Comparison of ENCODE assay signal across 33 cellular contexts in genomic region chr5:166200532-166200931, GRCh38.
DNase-seq lines count a peak whose midpoint lies in the region; ATAC-seq, FAIRE-seq and TF ChIP-seq lines count a peak whose summit lies in the region.
"Had no signal": no experiment of that assay in that cellular context is flagged by ENCODE, and none has a peak within 500 bp of the region (broad histone marks: within the 10 kb centered on the region; RNA-seq: fewer than 3 reads in every experiment).

No MANE protein-coding gene starts in this region.

- TF ChIP-seq CTCF in HepG2 (CRISPR knock-in tag; IDR thresholded peaks at IDR 0.05) (no peak), right lobe of liver (IDR thresholded peaks at IDR 0.05) (no peak), K562 (IDR thresholded peaks at IDR 0.05 in 2 of 3, conservative IDR thresholded peaks at IDR 0.05 in 1 of 3; ENCODE audit: insufficient read depth in 2 of 3, low read depth in 1 of 3, low read length in 3 of 3) (no peak), mucosa of descending colon (IDR thresholded peaks at IDR 0.05) (no peak)

- H4K20me1 ChIP-seq in HepG2 (ENCODE audit: insufficient read depth, low read length) (no peaks in the 10 kb centered on the region), K562 (replicated peaks; ENCODE audit: control insufficient read depth, insufficient read depth, low read length) (no peaks in the 10 kb centered on the region)
- H4K20me1 ChIP-seq: BLaER1; BLaER1 treated with 17β-estradiol and CSF1 and Interleukin-3, amounts not matched to agents 10 nM and 100 nM had no signal

- no peaks in the 10 kb centered on the region for H3K36me3 ChIP-seq in HepG2 (replicated peaks in 1 of 2; ENCODE audit: control insufficient read depth in 1 of 2, insufficient read depth in 2 of 2, low read length in 2 of 2)
- no peaks in the 10 kb centered on the region for H3K36me3 ChIP-seq in right lobe of liver
- no peaks in the 10 kb centered on the region for H3K36me3 ChIP-seq in K562 (ENCODE audit: control insufficient read depth, insufficient read depth, low read length)
- H3K36me3 ChIP-seq in mucosa of descending colon (ENCODE audit: low read depth), result no peaks in the 10 kb centered on the region
- H3K36me3 ChIP-seq: BE2C; BLaER1; BLaER1 treated with 17β-estradiol and CSF1 and Interleukin-3, amounts not matched to agents 10 nM and 100 nM had no signal

- DNase-seq in HepG2 (ENCODE audit: low spot score), result no peak
- DNase-seq in right lobe of liver, result no peak
- DNase-seq in K562 (ENCODE audit: extremely low read depth in 1 of 4, low spot score in 3 of 4), result no peak
- DNase-seq in mucosa of descending colon, result no peak
- no peak for DNase-seq in HT-29 (ENCODE audit: low spot score)
- DNase-seq: 8988T; ACHN; AML-193; BE2C; C1 segment of cervical spinal cord; Caco-2; Calu3; CD4-positive, alpha-beta memory T cell; CD4-positive, alpha-beta T cell; CD4-positive, CD25-positive, alpha-beta regulatory T cell; CD8-positive, alpha-beta memory T cell; CD8-positive, alpha-beta T cell; COR-L47; DMS 273 treated with DMSO at 0.1 percent for 48 hours; DMS153; DMS53; DMS79; DMS79 treated with DMSO at 0.1 percent for 48 hours; DND-41; EL had no signal

- H3K9ac ChIP-seq in HepG2 (ENCODE audit: insufficient read depth, low read depth, low read length) (no peak overlapping the region), K562 (ENCODE audit: insufficient read depth in 1 of 2, low read depth in 2 of 2, low read length in 2 of 2) (no peak overlapping the region)
- H3K9ac ChIP-seq: BLaER1; BLaER1 treated with 17β-estradiol and CSF1 and Interleukin-3, amounts not matched to agents 10 nM and 100 nM had no signal

- H3K9me3 ChIP-seq in HepG2 (ENCODE audit: low read length) (peaks cover 57% of the 10 kb centered on the region), right lobe of liver (no peaks in the 10 kb centered on the region), K562 (replicated peaks; ENCODE audit: control insufficient read depth, insufficient read depth, low read depth, low read length) (0 out of 2 replicates have a peak, but pooled peaks cover 2% of the 10 kb centered on the region), mucosa of descending colon (peaks cover 11% of the 10 kb centered on the region)
- H3K9me3 ChIP-seq: A549; BE2C; BLaER1; BLaER1 treated with 17β-estradiol and CSF1 and Interleukin-3, amounts not matched to agents 10 nM and 100 nM; Caco-2 had no signal

- no peak for ATAC-seq in HepG2
- ATAC-seq in right lobe of liver, result no peak
- ATAC-seq in K562, result no peak
- ATAC-seq in mucosa of descending colon, result no peak
- ATAC-seq: A549; CD8-positive, alpha-beta T cell had no signal

- H3K4me2 ChIP-seq in HepG2 (ENCODE audit: low read depth, low read length) (no peak overlapping the region), K562 (ENCODE audit: insufficient read depth, low read length) (no peak overlapping the region)
- H3K4me2 ChIP-seq: A549; BLaER1; BLaER1 treated with 17β-estradiol and CSF1 and Interleukin-3, amounts not matched to agents 10 nM and 100 nM had no signal

- intact Hi-C loops in HepG2 (cut with micrococcal nuclease; ENCODE audit: unreplicated experiment) (no loop called here), right lobe of liver (cut with DNase I) (no loop called here), K562 (cut with micrococcal nuclease) (no loop called here), mucosa of descending colon (cut with DNase I, micrococcal nuclease) (no loop called here)

- TF ChIP-seq POLR2A in HepG2 (IDR thresholded peaks at IDR 0.05; ENCODE audit: insufficient read depth in 1 of 2, low read depth in 2 of 2, low read length in 2 of 2) (no peak), right lobe of liver (IDR thresholded peaks at IDR 0.05) (no peak), K562 (conservative IDR thresholded peaks at IDR 0.05) (no peak)

- no peaks in the 10 kb centered on the region for H3K9me1 ChIP-seq in K562 (ENCODE audit: control insufficient read depth, insufficient read depth, low read length)

- H3K79me2 ChIP-seq in HepG2 (ENCODE audit: insufficient read depth, low read length) (no peaks in the 10 kb centered on the region), K562 (ENCODE audit: control insufficient read depth, insufficient read depth, low read length) (no peaks in the 10 kb centered on the region)

- WGBS in HepG2 (ENCODE audit: low lambda C conversion rate), result 1% methylated on average over 2 of the region's 2 CpGs
- WGBS in right lobe of liver (ENCODE audit: insufficient coverage, low coverage, low lambda C conversion rate, missing lambda C conversion rate), result 54% methylated on average over 2 of the region's 2 CpGs
- 0% methylated on average over 2 of the region's 2 CpGs for WGBS in K562 (ENCODE audit: insufficient coverage, low coverage, missing lambda C conversion rate)

- H3K4me1 ChIP-seq in HepG2 (ENCODE audit: insufficient read depth, low read length), result no peaks in the 10 kb centered on the region
- no peaks in the 10 kb centered on the region for H3K4me1 ChIP-seq in right lobe of liver
- no peaks in the 10 kb centered on the region for H3K4me1 ChIP-seq in K562 (replicated peaks in 1 of 2; ENCODE audit: control insufficient read depth in 2 of 2, insufficient read depth in 2 of 2, low read length in 2 of 2)
- no peaks in the 10 kb centered on the region for H3K4me1 ChIP-seq in mucosa of descending colon (ENCODE audit: low read depth)
- H3K4me1 ChIP-seq: A549; BE2C; BLaER1; BLaER1 treated with 17β-estradiol and CSF1 and Interleukin-3, amounts not matched to agents 10 nM and 100 nM; Caco-2 had no signal

- POLR2A ChIA-PET in HepG2 (lab: Yijun Ruan, JAX), result no interaction called here
- POLR2A ChIA-PET in K562 (lab: Yijun Ruan, JAX), result no interaction called here

- TF ChIP-seq EP300 in HepG2 (IDR thresholded peaks at IDR 0.05; ENCODE audit: low read depth in 2 of 2, low read length in 2 of 2), result no peak
- no peak for TF ChIP-seq EP300 in HepG2 (CRISPR knock-in tag; IDR thresholded peaks at IDR 0.05; ENCODE audit: borderline replicate concordance)
- TF ChIP-seq EP300 in K562 (IDR thresholded peaks at IDR 0.05; ENCODE audit: low read length), result no peak

- no peak overlapping the region for H3K4me3 ChIP-seq in HepG2 (replicated peaks in 1 of 3; ENCODE audit: insufficient read depth in 1 of 3, low read depth in 2 of 3, low read length in 3 of 3)
- H3K4me3 ChIP-seq in right lobe of liver, result no peak overlapping the region
- no peak overlapping the region for H3K4me3 ChIP-seq in K562
- H3K4me3 ChIP-seq in mucosa of descending colon, result no peak overlapping the region
- H3K4me3 ChIP-seq: A549; BLaER1; BLaER1 treated with 17β-estradiol and CSF1 and Interleukin-3, amounts not matched to agents 10 nM and 100 nM had no signal

- TF ChIP-seq RAD21 in HepG2 (CRISPR knock-in tag; IDR thresholded peaks at IDR 0.05) (no peak), K562 (CRISPR knock-in tag; conservative IDR thresholded peaks at IDR 0.05 in 1 of 2, IDR thresholded peaks at IDR 0.05 in 1 of 2) (no peak)

- FAIRE-seq in HepG2 (lab: Jason Lieb, UNC), result no peak
- no peak for FAIRE-seq in K562 (lab: Jason Lieb, UNC)
- peak; percentile 30 for FAIRE-seq in islet of Langerhans (lab: Jason Lieb, UNC)
- FAIRE-seq: A204.1, A549, D721Med had no signal

- H3K27ac ChIP-seq in HepG2 (ENCODE audit: extremely low read length, insufficient read depth, low read length), result no peak overlapping the region
- no peak overlapping the region for H3K27ac ChIP-seq in right lobe of liver
- no peak overlapping the region for H3K27ac ChIP-seq in K562 (ENCODE audit: extremely low read depth, low read depth, low read length)
- H3K27ac ChIP-seq: 22Rv1; A549; BLaER1; BLaER1 treated with 17β-estradiol and CSF1 and Interleukin-3, amounts not matched to agents 10 nM and 100 nM; C4-2B had no signal

- H3K27me3 ChIP-seq in HepG2 (ENCODE audit: control insufficient read depth in 1 of 2, insufficient read depth in 2 of 2, low read length in 2 of 2) (no peaks in the 10 kb centered on the region), right lobe of liver (no peaks in the 10 kb centered on the region), K562 (ENCODE audit: control insufficient read depth in 2 of 2, insufficient read depth in 2 of 2, low read length in 2 of 2) (no peaks in the 10 kb centered on the region)
- H3K27me3 ChIP-seq: BE2C; BLaER1; BLaER1 treated with 17β-estradiol and CSF1 and Interleukin-3, amounts not matched to agents 10 nM and 100 nM had no signal

- BruUV-seq in HepG2 (replicated peaks; lab: Mats Ljungman, UMichigan), result no TSS peak
- no TSS peak for BruUV-seq in K562 (replicated peaks; lab: Mats Ljungman, UMichigan)

- CTCF ChIA-PET in HepG2 (lab: Yijun Ruan, JAX; ENCODE audit: low intra/inter-chr PET ratio, low total read pairs) (no interaction called here), K562 (lab: Yijun Ruan, JAX; ENCODE audit: low intra/inter-chr PET ratio) (no interaction called here)

- in situ Hi-C loops in HepG2 (cut with HindIII; ENCODE audit: extremely low pct_ligation_motif_present, low pct_unique_long_range_greater_than_20kb), result no loop called here
- in situ Hi-C loops in K562 (cut with MboI), result no loop called here

- no peak overlapping the region for H2AFZ ChIP-seq in HepG2 (ENCODE audit: low read length)
- H2AFZ ChIP-seq in K562 (ENCODE audit: low read depth, low read length), result no peak overlapping the region

TF ChIP-seq in HepG2, 621 proteins besides CTCF, POLR2A, EP300 and RAD21 (continues in another document):
- TF ChIP-seq AKAP8 (CRISPR knock-in tag; IDR thresholded peaks at IDR 0.05), result no peak
- TF ChIP-seq LCORL (IDR thresholded peaks at IDR 0.05), result peak; percentile 52; the same call in 1 of the 2 replicates
- TF ChIP-seq LCORL (CRISPR knock-in tag; IDR thresholded peaks at IDR 0.05), result no peak

TF ChIP-seq in K562, 482 proteins besides CTCF, POLR2A, EP300 and RAD21:
- TF ChIP-seq NFIC (IDR thresholded peaks at IDR 0.05) (peak; percentile 75; the same call in 1 of the 2 replicates), NFIX (CRISPR knock-in tag; IDR thresholded peaks at IDR 0.05; ENCODE audit: low read depth) (peak; percentile 75)
- TF ChIP-seq, protein P1, sequence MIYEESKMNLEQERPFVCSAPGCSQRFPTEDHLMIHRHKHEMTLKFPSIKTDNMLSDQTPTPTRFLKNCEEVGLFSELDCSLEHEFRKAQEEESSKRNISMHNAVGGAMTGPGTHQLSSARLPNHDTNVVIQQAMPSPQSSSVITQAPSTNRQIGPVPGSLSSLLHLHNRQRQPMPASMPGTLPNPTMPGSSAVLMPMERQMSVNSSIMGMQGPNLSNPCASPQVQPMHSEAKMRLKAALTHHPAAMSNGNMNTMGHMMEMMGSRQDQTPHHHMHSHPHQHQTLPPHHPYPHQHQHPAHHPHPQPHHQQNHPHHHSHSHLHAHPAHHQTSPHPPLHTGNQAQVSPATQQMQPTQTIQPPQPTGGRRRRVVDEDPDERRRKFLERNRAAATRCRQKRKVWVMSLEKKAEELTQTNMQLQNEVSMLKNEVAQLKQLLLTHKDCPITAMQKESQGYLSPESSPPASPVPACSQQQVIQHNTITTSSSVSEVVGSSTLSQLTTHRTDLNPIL (CRISPR knock-in tag; IDR thresholded peaks at IDR 0.05), result no peak
TF ChIP-seq in K562: peak in this region for 2.

Comparison
In these comparisons a context has a peak if more than half of its experiments do, and no peak if none do; other contexts are left out.
1. Of the 241 proteins assayed by ChIP-seq in both HepG2 and K562: peak only in HepG2: none; only in K562: NFIC; in both: none; in neither: 240.